In the genomic region with DNA sequence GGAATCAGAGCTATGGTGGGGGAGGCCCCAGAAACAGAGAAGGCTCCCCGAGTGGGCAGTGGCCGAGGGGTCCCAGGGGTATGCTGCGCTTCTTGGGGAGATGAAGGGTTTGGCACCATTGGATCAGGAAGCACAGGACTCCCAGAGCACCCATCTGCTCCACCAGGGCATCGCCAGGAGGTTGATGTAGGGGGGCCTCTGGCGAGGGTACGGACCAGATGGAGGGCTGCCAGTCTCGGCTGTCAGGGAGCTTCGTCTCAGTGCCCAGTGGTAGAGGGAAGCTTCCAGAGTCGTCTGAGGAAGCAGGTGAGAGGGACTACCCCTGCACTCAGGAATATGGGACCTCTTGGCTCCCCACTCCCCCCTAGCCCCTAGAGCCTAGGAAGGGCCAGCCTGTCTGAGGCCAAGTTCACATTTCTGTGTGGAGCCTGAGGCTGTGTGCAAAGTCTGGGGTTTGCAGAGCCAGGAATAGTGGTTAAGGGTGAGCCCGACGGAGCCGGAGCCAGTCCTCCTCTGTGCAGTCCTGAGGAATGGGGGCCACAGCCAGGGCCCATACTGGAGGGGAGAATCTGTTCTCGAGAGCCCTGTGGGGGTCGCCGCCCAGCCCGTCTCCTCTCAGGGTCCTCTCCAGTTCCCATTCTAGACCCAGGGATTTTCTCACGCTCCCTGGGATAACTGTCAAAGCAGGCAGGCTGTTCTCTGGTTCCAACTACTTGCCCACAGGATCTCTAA, we compare ENCODE assay signal across 10 cellular contexts. TPM values are rescaled to one million over a fixed set of nuclear protein-coding genes. Genes with fewer than 3 reads are reported as not detected.
A peak's percentile ranks its signal among the peaks of the same experiment; 100 is the strongest.
DNase-seq lines count a peak whose midpoint lies in the region; ATAC-seq and TF ChIP-seq lines count a peak whose summit lies in the region.
"Had no signal": no experiment of that assay in that cellular context is flagged by ENCODE, and none has a peak within 500 bp of the region (broad histone marks: within the 10 kb centered on the region; RNA-seq: fewer than 3 reads in every experiment).

No MANE protein-coding gene starts in this region.

- no peaks in the 10 kb centered on the region for H3K27me3 ChIP-seq in CD8-positive, alpha-beta T cell (ENCODE audit: insufficient read depth, low read length)
- H3K27me3 ChIP-seq in layer of hippocampus (ENCODE audit: control insufficient read depth, insufficient read depth, low read length) (no peaks in the 10 kb centered on the region), WERI-Rb-1 (ENCODE audit: insufficient read depth, low read depth, severe bottlenecking) (no peaks in the 10 kb centered on the region)
- H3K27me3 ChIP-seq: left lung, MG63, upper lobe of right lung had no signal

- TF ChIP-seq CTCF in CD8-positive, alpha-beta T cell (IDR thresholded peaks at IDR 0.05) = no peak
- TF ChIP-seq CTCF in WERI-Rb-1 (IDR thresholded peaks at IDR 0.05; ENCODE audit: low read depth, low read length) = no peak

- peak overlapping the region; percentile 79 for H3K27ac Mint-ChIP-seq in CD8-positive, alpha-beta T cell
- peak overlapping the region; percentile 59 for H3K27ac Mint-ChIP-seq in T-helper 17 cell

- H3K4me1 ChIP-seq in CD8-positive, alpha-beta T cell (ENCODE audit: insufficient read depth, low read length) = peaks cover 5% of the 10 kb centered on the region

- peaks cover 40% of the 10 kb centered on the region for H3K36me3 ChIP-seq in CD8-positive, alpha-beta T cell (ENCODE audit: insufficient read depth, low read length)
- peaks cover 42% of the 10 kb centered on the region for H3K36me3 ChIP-seq in WERI-Rb-1

- no peaks in the 10 kb centered on the region for H3K27me3 Mint-ChIP-seq in CD8-positive, alpha-beta T cell (ENCODE audit: low read depth)
- H3K27me3 Mint-ChIP-seq in T-helper 17 cell = no peaks in the 10 kb centered on the region

- H3K9me3 Mint-ChIP-seq in CD8-positive, alpha-beta T cell = no peaks in the 10 kb centered on the region

- no peak overlapping the region for H3K27ac ChIP-seq in CD8-positive, alpha-beta T cell (ENCODE audit: low read depth, low read length)
- H3K27ac ChIP-seq in layer of hippocampus (ENCODE audit: low read depth, low read length) = peak overlapping the region; percentile 84
- no peak overlapping the region; the same call in 1 of the 2 replicates for H3K27ac ChIP-seq in WERI-Rb-1
- H3K27ac ChIP-seq: upper lobe of right lung had no signal

- H3K9me3 ChIP-seq in CD8-positive, alpha-beta T cell (ENCODE audit: low read length) = no peaks in the 10 kb centered on the region
- H3K9me3 ChIP-seq in T-helper 17 cell (ENCODE audit: control insufficient read depth, low read length, poor library complexity, severe bottlenecking) (no peaks in the 10 kb centered on the region), WERI-Rb-1 (ENCODE audit: severe bottlenecking) (no peaks in the 10 kb centered on the region)
- H3K9me3 ChIP-seq: left lung, MG63, upper lobe of right lung had no signal

- H3K36me3 Mint-ChIP-seq in CD8-positive, alpha-beta T cell = peaks cover 58% of the 10 kb centered on the region
- H3K36me3 Mint-ChIP-seq in T-helper 17 cell (ENCODE audit: low read depth) = peaks cover 5% of the 10 kb centered on the region

- no peak for ATAC-seq in CD8-positive, alpha-beta T cell
- no peak for ATAC-seq in T-helper 17 cell
- ATAC-seq: upper lobe of right lung had no signal

- H3K4me3 ChIP-seq in CD8-positive, alpha-beta T cell (ENCODE audit: low read depth, low read length) = no peak overlapping the region
- no peak overlapping the region for H3K4me3 ChIP-seq in WERI-Rb-1 (ENCODE audit: low read depth, low read length)
- H3K4me3 ChIP-seq: left lung, MG63, upper lobe of right lung had no signal

- no peak for DNase-seq in CD8-positive, alpha-beta T cell
- DNase-seq in T-helper 17 cell = no peak
- no peak for DNase-seq in NCI-H2029 (lab: John Stamatoyannopoulos, UW)
- DNase-seq in GM19240 (ENCODE audit: insufficient read length, low spot score) = no peak
- no peak for DNase-seq in WERI-Rb-1
- DNase-seq: MG63, NCI-H526 treated with DMSO at 0.1 percent for 48 hours had no signal

- no peak overlapping the region for H3K4me3 Mint-ChIP-seq in CD8-positive, alpha-beta T cell
- no peak overlapping the region for H3K4me3 Mint-ChIP-seq in T-helper 17 cell

- POLR2A ChIA-PET in CD8-positive, alpha-beta T cell (lab: Charles Lee) = interaction anchor here (1.6 kb wide), 1 partner anchor 42 kb away, joined by 3 read pairs; no protein-coding TSS in a partner anchor

- intact Hi-C loops in CD8-positive, alpha-beta T cell (cut with DNase I, micrococcal nuclease) = no loop called here

- CTCF ChIA-PET in CD8-positive, alpha-beta T cell (lab: Charles Lee) = interaction anchor here (15.9 to 18.8 kb wide), 3 partner anchors 41 to 58 kb away, joined by 128 to 500 read pairs (median 206); no protein-coding TSS in a partner anchor

- H3K4me1 Mint-ChIP-seq in CD8-positive, alpha-beta T cell (ENCODE audit: low read depth) = peaks cover 11% of the 10 kb centered on the region
- H3K4me1 Mint-ChIP-seq in T-helper 17 cell = peaks cover 18% of the 10 kb centered on the region

RNA-seq across cellular contexts. Expression of a gene that starts 10.2 kb away (rescaled TPM):
- total RNA-seq in CD8-positive, alpha-beta T cell = 1 to 10 TPM; 4.3 to 5.5 TPM
- 1 to 10 TPM; 5.9 to 6.9 TPM for total RNA-seq in T-helper 17 cell

RNA-seq across cellular contexts. Expression of a gene that starts 24.5 kb away (rescaled TPM):
- under 1 TPM; 0.14 to 0.25 TPM for total RNA-seq in CD8-positive, alpha-beta T cell
- under 1 TPM; 0.27 to 0.55 TPM for total RNA-seq in T-helper 17 cell

RNA-seq across cellular contexts. Expression of a gene that starts 36.5 kb away (rescaled TPM):
- 10 to 100 TPM; 87.3 to 91.4 TPM for total RNA-seq in CD8-positive, alpha-beta T cell
- total RNA-seq in T-helper 17 cell = 100 to 1,000 TPM; 129 to 151 TPM

RNA-seq across cellular contexts. Expression of a gene that starts 57.9 kb away (rescaled TPM):
- total RNA-seq in CD8-positive, alpha-beta T cell = under 1 TPM in 1 of 2 experiments, not detected in 1; 0.22 TPM
- under 1 TPM in 1 of 2 donors, not detected in 1; 0.12 TPM for total RNA-seq in T-helper 17 cell
- total RNA-seq: left lung had no signal
